Comparison of ENCODE assay signal across 8 cellular contexts in genomic region chr1:155017946-155018316, GRCh38. TPM values are rescaled to one million over a fixed set of nuclear protein-coding genes. Genes with fewer than 3 reads are reported as not detected.
DNase-seq lines count a peak whose midpoint lies in the region; ATAC-seq and TF ChIP-seq lines count a peak whose summit lies in the region.

No MANE protein-coding gene starts in this region.

- no peaks in the 10 kb centered on the region for H3K27me3 ChIP-seq in CD8-positive, alpha-beta memory T cell (ENCODE audit: insufficient read depth, low read length, poor library complexity, severe bottlenecking)
- H3K27me3 ChIP-seq in HUES6 (ENCODE audit: control insufficient read depth, insufficient read depth, low read length), result no peaks in the 10 kb centered on the region

- H3K4me1 ChIP-seq in CD8-positive, alpha-beta memory T cell (ENCODE audit: insufficient read depth, low read length), result peaks cover 56% of the 10 kb centered on the region
- H3K4me1 ChIP-seq in HUES6 (ENCODE audit: control insufficient read depth, insufficient read depth, low read length), result peaks cover 15% of the 10 kb centered on the region

- H3K9ac ChIP-seq in HUES6 (ENCODE audit: low read length), result peak overlapping the region; percentile 30

- CTCF ChIA-PET in CD8-positive, alpha-beta memory T cell (lab: Charles Lee), result interaction anchor here (0.6 to 16.7 kb wide), 33 partner anchors 8 to 458 kb away, joined by 3 to 207 read pairs (median 6); partner anchors contain the start of genes CKS1B, DCST1, DCST2 and FLAD1

- no peak overlapping the region for H3K4me3 ChIP-seq in CD8-positive, alpha-beta memory T cell (ENCODE audit: low read length)
- peak overlapping the region; percentile 62 for H3K4me3 ChIP-seq in HUES6 (ENCODE audit: low read depth, low read length)

- H3K36me3 ChIP-seq in CD8-positive, alpha-beta memory T cell (ENCODE audit: insufficient read depth, low read length), result peaks cover 12% of the 10 kb centered on the region
- peaks cover 27% of the 10 kb centered on the region for H3K36me3 ChIP-seq in HUES6 (ENCODE audit: control insufficient read depth, insufficient read depth, low read length)

- peaks cover 0 to 13% (median 0%) of the 10 kb centered on the region in 3 donors for H3K36me3 Mint-ChIP-seq in CD8-positive, alpha-beta memory T cell
- H3K36me3 Mint-ChIP-seq in central memory CD8-positive, alpha-beta T cell (ENCODE audit: insufficient read depth), result peaks cover 10% of the 10 kb centered on the region
- H3K36me3 Mint-ChIP-seq in nephron progenitor cell (ENCODE audit: low read depth), result no peaks in the 10 kb centered on the region

- POLR2A ChIA-PET in CD8-positive, alpha-beta memory T cell (lab: Charles Lee), result interaction anchor here (0.5 to 1.3 kb wide), 5 partner anchors 15 to 66 kb away, joined by 3 to 7 read pairs (median 4); partner anchors contain the start of genes CKS1B, PBXIP1, PYGO2 and ZBTB7B

- no peak overlapping the region for H3K27ac ChIP-seq in CD8-positive, alpha-beta memory T cell (ENCODE audit: low read depth, low read length)
- H3K27ac ChIP-seq in HUES6 (ENCODE audit: low read depth, low read length), result no peak overlapping the region

- H3K9me3 ChIP-seq in CD8-positive, alpha-beta memory T cell (ENCODE audit: low read length), result no peaks in the 10 kb centered on the region
- no peaks in the 10 kb centered on the region for H3K9me3 ChIP-seq in HUES6 (ENCODE audit: control insufficient read depth, insufficient read depth, low read depth, low read length)

- DNase-seq in CD8-positive, alpha-beta memory T cell, result no peak
- no peak for DNase-seq in central memory CD8-positive, alpha-beta T cell (ENCODE audit: low spot score in 2 of 2)
- DNase-seq in nephron progenitor cell (no peak), AG08396 (ENCODE audit: low spot score) (no peak), NCI-H345 (lab: John Stamatoyannopoulos, UW) (no peak), SKM-1 treated with dmso at 0.1 percent for 144 hours (lab: John Stamatoyannopoulos, UW; ENCODE audit: unreplicated experiment) (no peak)

- ATAC-seq in central memory CD8-positive, alpha-beta T cell (replicated peaks; ENCODE audit: extremely low read depth, poor library complexity, severe bottlenecking), result no peak
- no peak for ATAC-seq in GM21619 (IDR thresholded peaks at IDR 0.05; ENCODE audit: unreplicated experiment)

- no peak for TF ChIP-seq CTCF in nephron progenitor cell (IDR thresholded peaks at IDR 0.05)

- H3K4me3 Mint-ChIP-seq in CD8-positive, alpha-beta memory T cell, result peak overlapping the region in 6 of 7 donors; percentile 34 to 72 (median 59)
- peak overlapping the region; percentile 56 for H3K4me3 Mint-ChIP-seq in central memory CD8-positive, alpha-beta T cell
- H3K4me3 Mint-ChIP-seq in nephron progenitor cell, result peak overlapping the region; percentile 40

- no peaks in the 10 kb centered on the region for H3K9me3 Mint-ChIP-seq in CD8-positive, alpha-beta memory T cell
- H3K9me3 Mint-ChIP-seq in central memory CD8-positive, alpha-beta T cell, result no peaks in the 10 kb centered on the region
- H3K9me3 Mint-ChIP-seq in nephron progenitor cell, result no peaks in the 10 kb centered on the region

- peaks cover 36 to 47% (median 46%) of the 10 kb centered on the region in 3 donors for H3K4me1 Mint-ChIP-seq in CD8-positive, alpha-beta memory T cell
- H3K4me1 Mint-ChIP-seq in central memory CD8-positive, alpha-beta T cell, result peaks cover 48% of the 10 kb centered on the region
- peaks cover 43% of the 10 kb centered on the region for H3K4me1 Mint-ChIP-seq in nephron progenitor cell

- peak overlapping the region in 6 of 8 donors; percentile 24 to 79 (median 68) for H3K27ac Mint-ChIP-seq in CD8-positive, alpha-beta memory T cell
- no peak overlapping the region for H3K27ac Mint-ChIP-seq in central memory CD8-positive, alpha-beta T cell (ENCODE audit: low read depth)
- H3K27ac Mint-ChIP-seq in nephron progenitor cell, result no peak overlapping the region

- H3K27me3 Mint-ChIP-seq in CD8-positive, alpha-beta memory T cell, result no peaks in the 10 kb centered on the region
- H3K27me3 Mint-ChIP-seq in central memory CD8-positive, alpha-beta T cell, result no peaks in the 10 kb centered on the region
- peaks cover 6% of the 10 kb centered on the region for H3K27me3 Mint-ChIP-seq in nephron progenitor cell (ENCODE audit: low read depth, poor library complexity)

RNA-seq across cellular contexts. Expression of gene ZBTB7B, which starts 15.3 kb away (rescaled TPM):
- 10 to 100 TPM; 33.2 to 34.7 TPM for total RNA-seq in CD8-positive, alpha-beta memory T cell
- polyA plus RNA-seq in CD8-positive, alpha-beta memory T cell, result 3.3 TPM

RNA-seq across cellular contexts. Expression of gene DCST2, which starts 15.7 kb away (rescaled TPM):
- under 1 TPM; 0.09 to 0.16 TPM for total RNA-seq in CD8-positive, alpha-beta memory T cell
- polyA plus RNA-seq in CD8-positive, alpha-beta memory T cell, result not detected

RNA-seq across cellular contexts. Expression of gene DCST1, which starts 15.7 kb away (rescaled TPM):
- not detected for total RNA-seq in CD8-positive, alpha-beta memory T cell
- polyA plus RNA-seq in CD8-positive, alpha-beta memory T cell, result not detected

RNA-seq across cellular contexts. Expression of gene LENEP, which starts 24.5 kb away (rescaled TPM):
- under 1 TPM; 0.62 to 0.72 TPM for total RNA-seq in CD8-positive, alpha-beta memory T cell
- not detected for polyA plus RNA-seq in CD8-positive, alpha-beta memory T cell

RNA-seq across cellular contexts. Expression of gene ADAM15, which starts 33.2 kb away (rescaled TPM):
- 10 to 100 TPM; 34.5 to 36.9 TPM for total RNA-seq in CD8-positive, alpha-beta memory T cell
- 15.3 TPM for polyA plus RNA-seq in CD8-positive, alpha-beta memory T cell

Comparison
In these comparisons a context has a peak if more than half of its experiments do, and no peak if none do; other contexts are left out.
1. H3K27ac Mint-ChIP-seq: peak in CD8-positive, alpha-beta memory T cell (6 of 8); none in central memory CD8-positive, alpha-beta T cell (single experiment) and nephron progenitor cell (single experiment).
2. Peak in every context shown above with its lines, with median percentiles within 50 percentile points of each other: H3K4me3 Mint-ChIP-seq.